In genomic region chr5:5046680-5047502, GRCh38 we compare ENCODE assay signal across 14 cellular contexts.
DNase-seq lines count a peak whose midpoint lies in the region; ATAC-seq and TF ChIP-seq lines count a peak whose summit lies in the region.
"Had no signal": no experiment of that assay in that cellular context is flagged by ENCODE, and none has a peak within 500 bp of the region (broad histone marks: within the 10 kb centered on the region; RNA-seq: fewer than 3 reads in every experiment).

No MANE protein-coding gene starts in this region.

- intact Hi-C loops in Calu3 (cut with micrococcal nuclease; ENCODE audit: unreplicated experiment), result no loop called here
- intact Hi-C loops in esophagus squamous epithelium (cut with DNase I), result no loop called here

- no peaks in the 10 kb centered on the region for H3K36me3 ChIP-seq in effector memory CD4-positive, alpha-beta T cell (ENCODE audit: control insufficient read depth, insufficient read depth, low read length)
- no peaks in the 10 kb centered on the region for H3K36me3 ChIP-seq in esophagus squamous epithelium
- H3K36me3 ChIP-seq: cardiac muscle cell, heart left ventricle, neural progenitor cell, thoracic aorta had no signal

- peak; percentile 97 for ATAC-seq in GM18909 (IDR thresholded peaks at IDR 0.05; ENCODE audit: poor library complexity, unreplicated experiment)
- ATAC-seq in GM21717 (IDR thresholded peaks at IDR 0.05; ENCODE audit: unreplicated experiment), result peak; percentile 83
- peak; percentile 79 for ATAC-seq in HG03064 (IDR thresholded peaks at IDR 0.05; ENCODE audit: low read depth, unreplicated experiment)
- peak; percentile 51 to 52 for ATAC-seq in stimulated activated naive B cell treated with anti-CD40 and anti-IgM and Interleukin-4, amounts not matched to agents 10 μg/mL and 1 μg/mL and 100 μg/mL, for 72 hours (replicated peaks)
- ATAC-seq: heart left ventricle, Panc1 had no signal

- WGBS in esophagus squamous epithelium, 2 donors, result 65 to 68% methylated on average over 6 of the region's 6 CpGs

- no peak overlapping the region for H3K4me3 ChIP-seq in effector memory CD4-positive, alpha-beta T cell (ENCODE audit: insufficient read depth, low read depth, low read length, poor library complexity, severe bottlenecking)
- no peak overlapping the region for H3K4me3 ChIP-seq in esophagus squamous epithelium
- H3K4me3 ChIP-seq: cardiac muscle cell, heart left ventricle, neural progenitor cell, thoracic aorta had no signal

- TF ChIP-seq CTCF in Calu3 (IDR thresholded peaks at IDR 0.05; ENCODE audit: unreplicated experiment) (no peak), esophagus squamous epithelium (IDR thresholded peaks at IDR 0.05) (no peak)

- no peaks in the 10 kb centered on the region for H3K4me1 Mint-ChIP-seq in stimulated activated naive B cell treated with anti-CD40 and anti-IgM and Interleukin-4, amounts not matched to agents 10 μg/mL and 1 μg/mL and 100 μg/mL, for 72 hours
- no peaks in the 10 kb centered on the region for H3K4me1 Mint-ChIP-seq in Calu3 (ENCODE audit: low read depth, unreplicated experiment)
- H3K4me1 Mint-ChIP-seq: neural progenitor cell had no signal

- TF ChIP-seq POLR2A in esophagus squamous epithelium (IDR thresholded peaks at IDR 0.05), result no peak

- H3K27me3 ChIP-seq in effector memory CD4-positive, alpha-beta T cell (replicated peaks; ENCODE audit: control insufficient read depth, insufficient read depth, low read length, poor library complexity, severe bottlenecking), result no peaks in the 10 kb centered on the region
- H3K27me3 ChIP-seq in esophagus squamous epithelium, result no peaks in the 10 kb centered on the region
- H3K27me3 ChIP-seq: cardiac muscle cell, heart left ventricle, neural progenitor cell had no signal

- H3K36me3 Mint-ChIP-seq in stimulated activated naive B cell treated with anti-CD40 and anti-IgM and Interleukin-4, amounts not matched to agents 10 μg/mL and 1 μg/mL and 100 μg/mL, for 72 hours, result no peaks in the 10 kb centered on the region
- no peaks in the 10 kb centered on the region for H3K36me3 Mint-ChIP-seq in Calu3 (ENCODE audit: insufficient read depth, unreplicated experiment)
- H3K36me3 Mint-ChIP-seq: neural progenitor cell had no signal

- H3K9me3 ChIP-seq in effector memory CD4-positive, alpha-beta T cell (ENCODE audit: control insufficient read depth, low read length), result no peaks in the 10 kb centered on the region
- no peaks in the 10 kb centered on the region for H3K9me3 ChIP-seq in esophagus squamous epithelium
- H3K9me3 ChIP-seq: heart left ventricle, thoracic aorta had no signal

- BruUV-seq in Calu3 (replicated peaks; lab: Mats Ljungman, UMichigan), result no TSS peak

- H3K27me3 Mint-ChIP-seq in stimulated activated naive B cell treated with anti-CD40 and anti-IgM and Interleukin-4, amounts not matched to agents 10 μg/mL and 1 μg/mL and 100 μg/mL, for 72 hours, result peaks cover 0 to 5% of the 10 kb centered on the region in 2 donors
- H3K27me3 Mint-ChIP-seq in Calu3 (ENCODE audit: unreplicated experiment), result no peaks in the 10 kb centered on the region

- CTCF ChIA-PET in Calu3 (lab: Charles Lee), result no interaction called here

- H3K27ac Mint-ChIP-seq in stimulated activated naive B cell treated with anti-CD40 and anti-IgM and Interleukin-4, amounts not matched to agents 10 μg/mL and 1 μg/mL and 100 μg/mL, for 72 hours, result no peak overlapping the region
- H3K27ac Mint-ChIP-seq in Calu3 (ENCODE audit: unreplicated experiment), result no peak overlapping the region
- H3K27ac Mint-ChIP-seq: neural progenitor cell; T-helper 1 cell treated with Interleukin-12 subunit alpha and Interleukin-12 subunit beta and Interleukin-4 antibody, amounts not matched to agents 30 μg/mL and 1 μg/mL, for 36 hours had no signal

- H3K27ac ChIP-seq in effector memory CD4-positive, alpha-beta T cell (ENCODE audit: insufficient read depth, low read length, poor library complexity, severe bottlenecking), result no peak overlapping the region
- no peak overlapping the region for H3K27ac ChIP-seq in esophagus squamous epithelium
- H3K27ac ChIP-seq: cardiac muscle cell, heart left ventricle, neural progenitor cell, thoracic aorta had no signal

- no peak for DNase-seq in stimulated activated naive B cell treated with anti-CD40 and anti-IgM and Interleukin-4, amounts not matched to agents 10 μg/mL and 1 μg/mL and 100 μg/mL, for 72 hours
- no peak for DNase-seq in effector memory CD4-positive, alpha-beta T cell
- DNase-seq in Calu3, result no peak
- no peak for DNase-seq in esophagus squamous epithelium (lab: John Stamatoyannopoulos, UW)
- DNase-seq: activated CD4-positive, alpha-beta T cell treated with anti-CD3 and anti-CD28 coated beads, Interleukin-2, amount 50 U/mL, for 48 hours; heart left ventricle had no signal

- H3K4me3 Mint-ChIP-seq in stimulated activated naive B cell treated with anti-CD40 and anti-IgM and Interleukin-4, amounts not matched to agents 10 μg/mL and 1 μg/mL and 100 μg/mL, for 72 hours, result no peak overlapping the region
- no peak overlapping the region for H3K4me3 Mint-ChIP-seq in Calu3 (ENCODE audit: low read depth, unreplicated experiment)
- H3K4me3 Mint-ChIP-seq: neural progenitor cell; T-helper 1 cell treated with Interleukin-12 subunit alpha and Interleukin-12 subunit beta and Interleukin-4 antibody, amounts not matched to agents 30 μg/mL and 1 μg/mL, for 36 hours had no signal

- no peaks in the 10 kb centered on the region for H3K4me1 ChIP-seq in effector memory CD4-positive, alpha-beta T cell (ENCODE audit: control insufficient read depth, insufficient read depth, low read length, poor library complexity, severe bottlenecking)
- H3K4me1 ChIP-seq in esophagus squamous epithelium, result no peaks in the 10 kb centered on the region
- H3K4me1 ChIP-seq: heart left ventricle, neural progenitor cell had no signal

- H3K9me3 Mint-ChIP-seq in stimulated activated naive B cell treated with anti-CD40 and anti-IgM and Interleukin-4, amounts not matched to agents 10 μg/mL and 1 μg/mL and 100 μg/mL, for 72 hours, result peaks cover 4% of the 10 kb centered on the region in 2 donors
- H3K9me3 Mint-ChIP-seq in Calu3 (ENCODE audit: low read depth, unreplicated experiment), result peaks cover 4% of the 10 kb centered on the region
- H3K9me3 Mint-ChIP-seq: neural progenitor cell; T-helper 1 cell treated with Interleukin-12 subunit alpha and Interleukin-12 subunit beta and Interleukin-4 antibody, amounts not matched to agents 30 μg/mL and 1 μg/mL, for 36 hours had no signal
